In the genomic region with DNA sequence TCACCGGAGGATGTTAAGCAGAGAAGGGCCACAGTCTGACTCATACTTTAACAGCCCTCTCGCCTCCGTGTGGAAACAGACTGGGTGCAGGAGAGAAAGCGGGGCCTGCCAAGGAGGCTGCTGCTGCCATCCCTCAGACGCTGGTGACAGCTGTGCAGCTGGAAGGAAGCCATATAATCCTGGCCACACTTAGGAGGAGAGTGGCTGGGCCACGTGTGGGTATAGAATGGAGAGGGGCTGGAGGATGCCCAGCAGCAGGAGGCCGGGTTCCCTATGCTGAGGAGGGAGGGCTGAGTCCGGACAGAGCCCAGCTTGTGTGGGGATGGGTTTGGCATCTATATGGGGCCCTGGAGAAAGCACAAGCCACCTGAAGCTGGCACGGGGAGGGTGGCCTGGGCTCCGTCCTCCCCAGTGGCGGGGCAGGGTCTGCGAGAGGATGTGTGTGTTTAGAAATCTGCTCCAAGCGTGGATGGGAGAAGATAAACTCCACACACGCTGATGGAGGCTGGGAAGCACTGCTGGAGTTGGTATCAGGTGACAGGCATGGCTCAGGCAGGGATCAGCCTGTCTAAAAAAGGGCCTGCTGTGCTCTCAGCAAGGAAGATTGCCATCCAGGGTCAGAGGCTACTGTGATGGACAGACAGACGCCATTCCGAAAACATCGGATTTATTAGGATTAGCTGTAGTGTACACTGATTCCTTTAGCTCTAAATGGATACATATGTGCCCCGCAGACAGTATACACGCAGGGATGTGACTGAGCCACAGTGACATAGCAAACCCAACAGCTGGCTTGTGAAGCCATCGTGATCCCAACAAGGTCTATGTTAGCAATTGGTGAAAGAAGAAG, we compare ENCODE assay signal across 12 cellular contexts. TPM values are rescaled to one million over a fixed set of nuclear protein-coding genes. Genes with fewer than 3 reads are reported as not detected.
A peak's percentile ranks its signal among the peaks of the same experiment; 100 is the strongest.
DNase-seq lines count a peak whose midpoint lies in the region; ATAC-seq, FAIRE-seq and TF ChIP-seq lines count a peak whose summit lies in the region.
"Had no signal": no experiment of that assay in that cellular context is flagged by ENCODE, and none has a peak within 500 bp of the region (broad histone marks: within the 10 kb centered on the region; RNA-seq: fewer than 3 reads in every experiment).

No MANE protein-coding gene starts in this region.

- H3K9me3 ChIP-seq in right lobe of liver: no peaks in the 10 kb centered on the region
- H3K9me3 ChIP-seq in HepG2 (ENCODE audit: low read length): no peaks in the 10 kb centered on the region
- no peaks in the 10 kb centered on the region for H3K9me3 ChIP-seq in mesodermal cell (ENCODE audit: control insufficient read depth, low read length)
- H3K9me3 ChIP-seq: adrenal gland had no signal

- H3K79me2 ChIP-seq in HepG2 (ENCODE audit: insufficient read depth, low read length): no peaks in the 10 kb centered on the region

- POLR2A ChIA-PET in HepG2 (lab: Yijun Ruan, JAX): no interaction called here

- H3K27ac Mint-ChIP-seq in brain (peak overlapping the region in 1 of 5 experiments; percentile 60), natural killer cell (no peak overlapping the region)
- H3K27ac Mint-ChIP-seq: progenitor cell of endocrine pancreas had no signal

- H3K4me1 ChIP-seq in right lobe of liver (no peaks in the 10 kb centered on the region), HepG2 (ENCODE audit: insufficient read depth, low read length) (peaks cover 7% of the 10 kb centered on the region), mesodermal cell (ENCODE audit: control insufficient read depth, insufficient read depth, low read length, poor library complexity, severe bottlenecking) (peaks cover 32% of the 10 kb centered on the region)
- H3K4me1 ChIP-seq: adrenal gland had no signal

- TF ChIP-seq RAD21 in HepG2 (CRISPR knock-in tag; IDR thresholded peaks at IDR 0.05): no peak

- intact Hi-C loops in right lobe of liver (cut with DNase I): no loop called here
- intact Hi-C loops in HepG2 (cut with micrococcal nuclease; ENCODE audit: unreplicated experiment): no loop called here
- intact Hi-C loops in natural killer cell (cut with micrococcal nuclease): no loop called here

- H4K20me1 ChIP-seq in HepG2 (ENCODE audit: insufficient read depth, low read length): no peaks in the 10 kb centered on the region

- no peak for TF ChIP-seq EP300 in HepG2 (IDR thresholded peaks at IDR 0.05; ENCODE audit: low read depth in 2 of 2, low read length in 2 of 2)
- TF ChIP-seq EP300 in HepG2 (CRISPR knock-in tag; IDR thresholded peaks at IDR 0.05; ENCODE audit: borderline replicate concordance): no peak

- H3K27me3 Mint-ChIP-seq in brain (peaks cover 4% of the 10 kb centered on the region), natural killer cell (ENCODE audit: low read depth in 2 of 2) (no peaks in the 10 kb centered on the region)

- no peak overlapping the region for H2AFZ ChIP-seq in HepG2 (ENCODE audit: low read length)

- in situ Hi-C loops in HepG2 (cut with HindIII; ENCODE audit: extremely low pct_ligation_motif_present, low pct_unique_long_range_greater_than_20kb): loop anchor here (10.0 kb wide), 1 partner anchor 276 kb away; no protein-coding TSS in a partner anchor

- WGBS in right lobe of liver (ENCODE audit: insufficient coverage, low coverage, low lambda C conversion rate, missing lambda C conversion rate): 79% methylated on average over 13 of the region's 20 CpGs
- 45% methylated on average over 12 of the region's 20 CpGs for WGBS in HepG2 (ENCODE audit: low lambda C conversion rate)
- WGBS in mesodermal cell (ENCODE audit: insufficient coverage in 2 of 2), 2 experiments: 74 to 78% methylated on average over 15 to 18 of the region's 20 CpGs

- TF ChIP-seq CTCF in right lobe of liver (IDR thresholded peaks at IDR 0.05): no peak
- no peak for TF ChIP-seq CTCF in HepG2 (CRISPR knock-in tag; IDR thresholded peaks at IDR 0.05)
- TF ChIP-seq CTCF in brain (conservative IDR thresholded peaks at IDR 0.05): no peak
- no peak for TF ChIP-seq CTCF in natural killer cell (IDR thresholded peaks at IDR 0.05)

- H3K27me3 ChIP-seq in right lobe of liver (no peaks in the 10 kb centered on the region), HepG2 (ENCODE audit: control insufficient read depth in 1 of 2, insufficient read depth in 2 of 2, low read length in 2 of 2) (peaks cover 0 to 6% of the 10 kb centered on the region in 2 experiments; a peak in 2 of 5 replicates)
- H3K27me3 ChIP-seq: adrenal gland had no signal

- H3K27ac ChIP-seq in right lobe of liver: no peak overlapping the region
- H3K27ac ChIP-seq in HepG2 (ENCODE audit: extremely low read length, insufficient read depth, low read length): no peak overlapping the region
- peak overlapping the region; percentile 31 for H3K27ac ChIP-seq in mesodermal cell (ENCODE audit: low read depth, low read length, severe bottlenecking)
- H3K27ac ChIP-seq: adrenal gland had no signal

- FAIRE-seq in HepG2 (lab: Jason Lieb, UNC): no peak

- H3K4me3 Mint-ChIP-seq in brain: peak overlapping the region in 3 of 5 experiments; percentile 8 to 36 (median 18)
- H3K4me3 Mint-ChIP-seq in natural killer cell: no peak overlapping the region

- CTCF ChIA-PET in HepG2 (lab: Yijun Ruan, JAX; ENCODE audit: low intra/inter-chr PET ratio, low total read pairs): no interaction called here

- H3K36me3 Mint-ChIP-seq in brain: no peaks in the 10 kb centered on the region
- no peaks in the 10 kb centered on the region for H3K36me3 Mint-ChIP-seq in natural killer cell

- no peak overlapping the region for H3K4me2 ChIP-seq in HepG2 (ENCODE audit: low read depth, low read length)

- H3K9ac ChIP-seq in HepG2 (ENCODE audit: insufficient read depth, low read depth, low read length): no peak overlapping the region

- DNase-seq in right lobe of liver: peak; percentile 20 to 46 (median 38)
- DNase-seq in HepG2 (ENCODE audit: low spot score): no peak
- DNase-seq in stimulated activated CD4-positive, alpha-beta T cell treated with anti-CD3 and anti-CD28 coated beads, Interleukin-2, amount 100 ng/mL, for 48 hours: no peak
- DNase-seq in natural killer cell: no peak
- DNase-seq in activated gamma-delta T cell (lab: John Stamatoyannopoulos, UW): no peak
- DNase-seq: NCI-H187 treated with DMSO at 0.1 percent for 48 hours; stimulated activated naive CD8-positive, alpha-beta T cell treated with anti-CD3 and anti-CD28 coated beads, Interleukin-15, Interleukin-2, amounts not matched to agents 100 U/mL and 50 U/mL, for 24 hours had no signal

- H3K9me3 Mint-ChIP-seq in brain (peaks cover 0 to 2% (median 0%) of the 10 kb centered on the region in 5 experiments), natural killer cell (no peaks in the 10 kb centered on the region)

- ATAC-seq in right lobe of liver (no peak), HepG2 (no peak), HG03520 (IDR thresholded peaks at IDR 0.05; ENCODE audit: unreplicated experiment) (no peak), natural killer cell (no peak)
- ATAC-seq: stimulated activated naive CD8-positive, alpha-beta T cell treated with anti-CD3 and anti-CD28 coated beads, Interleukin-15, Interleukin-2, amounts not matched to agents 100 U/mL and 50 U/mL, for 24 hours had no signal

- no TSS peak for BruUV-seq in HepG2 (replicated peaks; lab: Mats Ljungman, UMichigan)

- no peak for TF ChIP-seq POLR2A in right lobe of liver (IDR thresholded peaks at IDR 0.05)
- TF ChIP-seq POLR2A in HepG2 (IDR thresholded peaks at IDR 0.05; ENCODE audit: insufficient read depth in 1 of 2, low read depth in 2 of 2, low read length in 2 of 2): no peak

- H3K4me1 Mint-ChIP-seq in brain: peaks cover 3% of the 10 kb centered on the region
- H3K4me1 Mint-ChIP-seq in natural killer cell: peaks cover 0 to 2% of the 10 kb centered on the region in 2 donors

- H3K36me3 ChIP-seq in right lobe of liver (peaks cover 0 to 17% (median 8%) of the 10 kb centered on the region in 4 donors), HepG2 (replicated peaks in 1 of 2; ENCODE audit: control insufficient read depth in 1 of 2, insufficient read depth in 2 of 2, low read length in 2 of 2) (no peaks in the 10 kb centered on the region), mesodermal cell (ENCODE audit: control insufficient read depth, insufficient read depth, low read length) (no peaks in the 10 kb centered on the region)

- no peak overlapping the region for H3K4me3 ChIP-seq in right lobe of liver
- H3K4me3 ChIP-seq in HepG2 (replicated peaks in 1 of 3; ENCODE audit: insufficient read depth in 1 of 3, low read depth in 2 of 3, low read length in 3 of 3): no peak overlapping the region
- H3K4me3 ChIP-seq in mesodermal cell (ENCODE audit: extremely low read depth, insufficient read depth, low read length, poor library complexity, severe bottlenecking): no peak overlapping the region
- H3K4me3 ChIP-seq: adrenal gland had no signal

RNA-seq across cellular contexts. Expression of gene ABTB1, which starts 15.9 kb away (rescaled TPM):
- total RNA-seq in right lobe of liver: 10 to 100 TPM in 5 of 6 experiments, 1 to 10 TPM in 1; 9.4 to 20.3 (median 12.2) TPM
- total RNA-seq in HepG2 (2016; rRNA removed; fragmentation: Illumina TruSeq; extraction: Trizol): 0.24 and 0.42 TPM in 2 replicates
- total RNA-seq in HepG2 (2016; cell fraction: cytosol; rRNA removed; fragmentation: Illumina TruSeq; extraction: Trizol; ENCODE audit: low read depth): 0.09 and 0.30 TPM in 2 replicates
- 0.13 and 0.30 TPM in 2 replicates for total RNA-seq in HepG2 (2016; cell fraction: insoluble cytoplasmic fraction; rRNA removed; fragmentation: Illumina TruSeq; extraction: Trizol)
- total RNA-seq in HepG2 (2016; cell fraction: membrane; rRNA removed; fragmentation: Illumina TruSeq; extraction: Trizol): 0.56 and 0.72 TPM in 2 replicates
- 1.0 and 2.3 TPM in 2 replicates for total RNA-seq in HepG2 (2016; cell fraction: nucleus; rRNA removed; fragmentation: Illumina TruSeq; extraction: Trizol)
- 14.5 and 17.9 TPM in 2 replicates for polyA plus RNA-seq in HepG2 (2011; rRNA removed)
- 12.3 and 15.2 TPM in 2 replicates for polyA plus RNA-seq in HepG2 (2011; cell fraction: cytosol; rRNA removed)
- polyA plus RNA-seq in HepG2 (2011; cell fraction: nucleus; rRNA removed): 97.1 and 99.3 TPM in 2 replicates
- polyA plus RNA-seq in HepG2 (2012): 7.0 and 10.3 TPM in 2 replicates
- polyA plus RNA-seq in HepG2 (2016; cell fraction: cytosol; fragmentation: Illumina TruSeq; extraction: Trizol; ENCODE audit: low read depth): 0.44 and 0.71 TPM in 2 replicates
- 0.98 and 1.0 TPM in 2 replicates for polyA plus RNA-seq in HepG2 (2016; cell fraction: insoluble cytoplasmic fraction; fragmentation: Illumina TruSeq; extraction: Trizol; ENCODE audit: low read depth)
- 0.39 and 0.88 TPM in 2 replicates for polyA plus RNA-seq in HepG2 (2016; cell fraction: membrane; fragmentation: Illumina TruSeq; extraction: Trizol; ENCODE audit: low read depth)
- polyA plus RNA-seq in HepG2 (2016; cell fraction: nucleus; fragmentation: Illumina TruSeq; extraction: Trizol; ENCODE audit: insufficient read depth, low read depth): 2.9 and 3.4 TPM in 2 replicates
- polyA minus RNA-seq in HepG2 (2011; rRNA and poly(A)+ RNA removed; ENCODE audit: low replicate concordance): 33.1 and 57.2 TPM in 2 replicates
- 6.9 and 10.2 TPM in 2 replicates for polyA minus RNA-seq in HepG2 (2011; cell fraction: cytosol; rRNA and poly(A)+ RNA removed)
- polyA minus RNA-seq in HepG2 (2011; cell fraction: nucleus; rRNA and poly(A)+ RNA removed): 15.7 and 18.6 TPM in 2 replicates
- 43.7 TPM for polyA plus RNA-seq in brain (ENCODE audit: insufficient read depth, low read depth, low replicate concordance)
- 29.8 TPM for polyA plus RNA-seq in mesodermal cell (2013, experiment 1 of 2)
- 20.0 TPM for polyA plus RNA-seq in mesodermal cell (2013, experiment 2 of 2)
- total RNA-seq in natural killer cell: 100 to 1,000 TPM in 2 of 3 donors, 10 to 100 TPM in 1; 98.8 to 127 (median 107) TPM

RNA-seq across cellular contexts. Expression of gene PODXL2, which starts 59.7 kb away (rescaled TPM):
- total RNA-seq in right lobe of liver (1 to 10 TPM in 1 of 6 experiments, under 1 TPM in 5; 0.19 to 1.6 (median 0.63) TPM), HepG2 (2016; rRNA removed; fragmentation: Illumina TruSeq; extraction: Trizol) (13.5 and 25.1 TPM in 2 replicates), natural killer cell (1 to 10 TPM; 2.2 to 3.5 (median 2.7) TPM)
- 11.1 and 12.1 TPM in 2 replicates for total RNA-seq in HepG2 (2016; cell fraction: cytosol; rRNA removed; fragmentation: Illumina TruSeq; extraction: Trizol; ENCODE audit: low read depth)
- 12.9 and 25.2 TPM in 2 replicates for total RNA-seq in HepG2 (2016; cell fraction: insoluble cytoplasmic fraction; rRNA removed; fragmentation: Illumina TruSeq; extraction: Trizol)
- total RNA-seq in HepG2 (2016; cell fraction: membrane; rRNA removed; fragmentation: Illumina TruSeq; extraction: Trizol): 17.4 and 19.2 TPM in 2 replicates
- total RNA-seq in HepG2 (2016; cell fraction: nucleus; rRNA removed; fragmentation: Illumina TruSeq; extraction: Trizol): 22.7 and 24.9 TPM in 2 replicates
- polyA plus RNA-seq in HepG2 (2011; rRNA removed) (20.4 and 31.7 TPM in 2 replicates), brain (ENCODE audit: insufficient read depth, low read depth, low replicate concordance) (133 TPM)
- 24.7 and 33.2 TPM in 2 replicates for polyA plus RNA-seq in HepG2 (2011; cell fraction: cytosol; rRNA removed)
- 25.3 and 29.3 TPM in 2 replicates for polyA plus RNA-seq in HepG2 (2011; cell fraction: nucleus; rRNA removed)
- polyA plus RNA-seq in HepG2 (2012): 12.3 and 15.4 TPM in 2 replicates
- 13.5 and 14.7 TPM in 2 replicates for polyA plus RNA-seq in HepG2 (2016; cell fraction: cytosol; fragmentation: Illumina TruSeq; extraction: Trizol; ENCODE audit: low read depth)
- polyA plus RNA-seq in HepG2 (2016; cell fraction: insoluble cytoplasmic fraction; fragmentation: Illumina TruSeq; extraction: Trizol; ENCODE audit: low read depth): 12.3 and 15.0 TPM in 2 replicates
- polyA plus RNA-seq in HepG2 (2016; cell fraction: membrane; fragmentation: Illumina TruSeq; extraction: Trizol; ENCODE audit: low read depth): 18.5 and 19.8 TPM in 2 replicates
- 39.4 and 41.1 TPM in 2 replicates for polyA plus RNA-seq in HepG2 (2016; cell fraction: nucleus; fragmentation: Illumina TruSeq; extraction: Trizol; ENCODE audit: insufficient read depth, low read depth)
- polyA minus RNA-seq in HepG2 (2011; rRNA and poly(A)+ RNA removed; ENCODE audit: low replicate concordance): 19.7 and 24.8 TPM in 2 replicates
- 10.5 and 11.6 TPM in 2 replicates for polyA minus RNA-seq in HepG2 (2011; cell fraction: cytosol; rRNA and poly(A)+ RNA removed)
- 5.3 and 7.3 TPM in 2 replicates for polyA minus RNA-seq in HepG2 (2011; cell fraction: nucleus; rRNA and poly(A)+ RNA removed)
- polyA plus RNA-seq in mesodermal cell (2013, experiment 1 of 2): 12.6 TPM
- polyA plus RNA-seq in mesodermal cell (2013, experiment 2 of 2): 9.7 TPM

Comparison
In these comparisons a context has a peak if more than half of its experiments do, and no peak if none do; other contexts are left out.
1. DNase-seq: peak in right lobe of liver (3 of 3); none in HepG2 (single experiment), stimulated activated CD4-positive, alpha-beta T cell treated with anti-CD3 and anti-CD28 coated beads, Interleukin-2, amount 100 ng/mL, for 48 hours (0 of 2), natural killer cell (single experiment) and activated gamma-delta T cell (single experiment).
2. RNA of gene ABTB1, which starts 15.9 kb away (total RNA-seq): 98.8 to 127 TPM in natural killer cell; 9.4 to 20.3 TPM in right lobe of liver and 0.09 to 2.3 TPM in HepG2; every median in the first group is over 4 times any median in the second.